In the genomic region with DNA sequence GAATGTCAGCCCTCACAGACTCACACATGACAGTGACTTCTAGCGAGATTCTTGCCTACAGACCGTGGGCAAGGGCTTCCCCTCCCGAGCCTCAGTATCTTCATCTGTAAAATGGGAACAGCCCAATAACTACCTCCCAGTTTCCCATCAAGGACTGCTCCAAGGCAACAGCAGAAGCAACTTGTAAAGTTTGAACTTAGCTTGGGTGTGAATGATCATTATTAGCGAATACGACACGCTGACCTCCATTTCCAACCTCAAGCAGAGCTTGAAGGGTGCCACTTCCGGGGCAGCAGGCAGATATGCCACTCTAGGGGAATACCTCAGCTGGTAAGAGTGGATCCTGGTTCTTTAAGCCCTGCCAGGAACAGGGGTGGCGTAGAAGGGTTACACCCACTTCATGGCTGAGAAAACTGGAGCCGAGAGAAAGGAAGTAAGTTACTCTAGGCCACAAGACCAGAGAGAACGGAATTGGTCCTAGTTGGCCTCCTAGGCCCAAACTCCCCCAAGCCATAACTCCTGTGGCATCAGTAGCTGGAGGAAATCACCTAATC, we compare ENCODE assay signal across 8 cellular contexts. TPM values are rescaled to one million over a fixed set of nuclear protein-coding genes. Genes with fewer than 3 reads are reported as not detected.
DNase-seq lines count a peak whose midpoint lies in the region; ATAC-seq, FAIRE-seq and TF ChIP-seq lines count a peak whose summit lies in the region.

No MANE protein-coding gene starts in this region.

- peaks cover 4% of the 10 kb centered on the region for H3K9me1 ChIP-seq in K562 (ENCODE audit: control insufficient read depth, insufficient read depth, low read length)

- H3K27ac ChIP-seq in K562 (ENCODE audit: extremely low read depth, low read depth, low read length): peak overlapping the region; percentile 98
- peak overlapping the region; percentile 91 to 99 for H3K27ac ChIP-seq in left lung
- peak overlapping the region; percentile 99 for H3K27ac ChIP-seq in temporal lobe (ENCODE audit: low read depth, low read length)

- H3K4me2 ChIP-seq in K562 (ENCODE audit: insufficient read depth, low read length): peak overlapping the region; percentile 99

- intact Hi-C loops in K562 (cut with micrococcal nuclease) (no loop called here), left lung (cut with DNase I) (no loop called here)

- peak overlapping the region; percentile 89 for H3K4me3 ChIP-seq in NT2/D1 (ENCODE audit: insufficient read length, low read depth)
- H3K4me3 ChIP-seq in K562: peak overlapping the region; percentile 91
- H3K4me3 ChIP-seq in left lung: peak overlapping the region; percentile 82 to 83

- H3K36me3 ChIP-seq in NT2/D1 (ENCODE audit: insufficient read depth, insufficient read length, low read length) (peaks cover 36% of the 10 kb centered on the region), K562 (ENCODE audit: control insufficient read depth, insufficient read depth, low read length) (peaks cover 50% of the 10 kb centered on the region; the same call in 2 of the 3 replicates), left lung (peaks cover 0 to 20% of the 10 kb centered on the region in 2 donors)

- H3K4me1 ChIP-seq in NT2/D1 (ENCODE audit: insufficient read depth, insufficient read length): peaks cover 16% of the 10 kb centered on the region
- peaks cover 45 to 49% of the 10 kb centered on the region in 2 experiments for H3K4me1 ChIP-seq in K562 (replicated peaks in 1 of 2; ENCODE audit: control insufficient read depth in 2 of 2, insufficient read depth in 2 of 2, low read length in 2 of 2)
- peaks cover 32 to 84% of the 10 kb centered on the region in 2 donors for H3K4me1 ChIP-seq in left lung

- DNase-seq in GM12892 (ENCODE audit: insufficient read length): peak; percentile 28
- DNase-seq in NT2/D1 (ENCODE audit: low read depth, low spot score): no peak
- DNase-seq in K562 (ENCODE audit: extremely low read depth in 1 of 4, low spot score in 3 of 4): no peak
- DNase-seq in left lung: peak in 1 of 2 donors; percentile 64
- DNase-seq in NCI-H2171 treated with DMSO at 0.1 percent for 48 hours (lab: John Stamatoyannopoulos, UW): no peak
- DNase-seq in NCI-H2227 (lab: John Stamatoyannopoulos, UW; ENCODE audit: unreplicated experiment): no peak

- H3K9ac ChIP-seq in NT2/D1 (ENCODE audit: insufficient read length, low read depth) (peak overlapping the region; percentile 93), K562 (ENCODE audit: insufficient read depth in 1 of 2, low read depth in 2 of 2, low read length in 2 of 2) (peak overlapping the region; percentile 95 to 96)

- no TSS peak for BruUV-seq in K562 (replicated peaks; lab: Mats Ljungman, UMichigan)

- FAIRE-seq in GM12892 (lab: Jason Lieb, UNC) (no peak), K562 (lab: Jason Lieb, UNC) (peak; percentile 6)

- peak; percentile 64; the same call in 1 of the 2 replicates for TF ChIP-seq POLR2A in GM12892 (IDR thresholded peaks at IDR 0.05; ENCODE audit: low read depth, low read length)
- no peak for TF ChIP-seq POLR2A in K562 (conservative IDR thresholded peaks at IDR 0.05)

- H3K79me2 ChIP-seq in K562 (ENCODE audit: control insufficient read depth, insufficient read depth, low read length): peaks cover 43% of the 10 kb centered on the region

- no peaks in the 10 kb centered on the region for H3K27me3 ChIP-seq in NT2/D1 (ENCODE audit: insufficient read depth, insufficient read length)
- H3K27me3 ChIP-seq in K562 (ENCODE audit: control insufficient read depth in 2 of 2, insufficient read depth in 2 of 2, low read length in 2 of 2): no peaks in the 10 kb centered on the region
- no peaks in the 10 kb centered on the region for H3K27me3 ChIP-seq in left lung

- 61% methylated on average over 10 of the region's 10 CpGs for WGBS in K562 (ENCODE audit: insufficient coverage, low coverage, missing lambda C conversion rate)

- no peak for TF ChIP-seq EP300 in K562 (IDR thresholded peaks at IDR 0.05; ENCODE audit: low read length)

- in situ Hi-C loops in K562 (cut with MboI): no loop called here

- no peak overlapping the region for H2AFZ ChIP-seq in K562 (ENCODE audit: low read depth, low read length)

- H4K20me1 ChIP-seq in K562 (replicated peaks; ENCODE audit: control insufficient read depth, insufficient read depth, low read length): peaks cover 26% of the 10 kb centered on the region; the same call in 1 of the 2 replicates

- ATAC-seq in K562 (no peak), left lung (peak; percentile 14), HG03378 (IDR thresholded peaks at IDR 0.05; ENCODE audit: unreplicated experiment) (no peak)

- TF ChIP-seq CTCF in K562 (IDR thresholded peaks at IDR 0.05 in 2 of 3, conservative IDR thresholded peaks at IDR 0.05 in 1 of 3; ENCODE audit: insufficient read depth in 2 of 3, low read depth in 1 of 3, low read length in 3 of 3) (no peak), left lung (IDR thresholded peaks at IDR 0.05) (no peak)

- POLR2A ChIA-PET in K562 (lab: Yijun Ruan, JAX): interaction anchor here (0.8 to 4.8 kb wide), 9 partner anchors 9 to 143 kb away, joined by 3 to 39 read pairs (median 4); no protein-coding TSS in a partner anchor

- CTCF ChIA-PET in K562 (lab: Yijun Ruan, JAX; ENCODE audit: low intra/inter-chr PET ratio): no interaction called here

- TF ChIP-seq RAD21 in K562 (CRISPR knock-in tag; conservative IDR thresholded peaks at IDR 0.05 in 1 of 2, IDR thresholded peaks at IDR 0.05 in 1 of 2): no peak

- H3K9me3 ChIP-seq in NT2/D1 (ENCODE audit: insufficient read depth, low read length) (no peaks in the 10 kb centered on the region), K562 (replicated peaks; ENCODE audit: control insufficient read depth, insufficient read depth, low read depth, low read length) (no peaks in the 10 kb centered on the region), left lung (no peaks in the 10 kb centered on the region)

TF ChIP-seq in K562, 482 proteins besides CTCF, POLR2A, EP300 and RAD21 (continues in another document):
- no peak for TF ChIP-seq CREBBP (IDR thresholded peaks at IDR 0.05; ENCODE audit: low read depth, low read length)
- TF ChIP-seq PRPF4 (IDR thresholded peaks at IDR 0.05; ENCODE audit: insufficient read depth, low read depth, low read length, poor library complexity, severe bottlenecking): no peak

RNA-seq across cellular contexts. Expression of a gene that starts 2.0 kb away (rescaled TPM):
- 13.1 TPM for polyA plus RNA-seq in GM12892 (2012; ENCODE audit: missing spikeins)
- 109 and 250 TPM in 2 replicates for total RNA-seq in K562 (2011; cell fraction: chromatin; rRNA removed; ENCODE audit: low replicate concordance)
- 141 and 156 TPM in 2 replicates for total RNA-seq in K562 (2011; cell fraction: nucleolus; rRNA removed)
- 127 and 128 TPM in 2 replicates for total RNA-seq in K562 (2011; cell fraction: nucleoplasm; rRNA removed)
- 14.8 and 19.7 TPM in 2 replicates for total RNA-seq in K562 (2014; rRNA removed)
- 4.8 and 5.1 TPM in 2 replicates for total RNA-seq in K562 (2014; rRNA removed; fragmentation: Illumina TruSeq; extraction: Trizol)
- total RNA-seq in K562 (2015; rRNA removed; fragmentation: Illumina TruSeq; extraction: Trizol): 7.2 and 7.5 TPM in 2 replicates
- 64.0 and 82.6 TPM in 2 replicates for total RNA-seq in K562 (2021)
- 7.4 and 25.6 TPM in 2 replicates for polyA plus RNA-seq in K562 (2011; rRNA removed)
- polyA plus RNA-seq in K562 (2011; cell fraction: cytosol; rRNA removed): 9.9 and 13.1 TPM in 2 replicates
- 196 and 219 TPM in 2 replicates for polyA plus RNA-seq in K562 (2011; cell fraction: nucleus; rRNA removed)
- polyA plus RNA-seq in K562 (2012): 33.9 and 73.5 TPM in 2 replicates
- 20.5 and 39.3 TPM in 2 replicates for polyA plus RNA-seq in K562 (2014; fragmentation: Illumina TruSeq; extraction: Trizol)
- polyA plus RNA-seq in K562 (2014; fragmentation: Nextera tagmentation; extraction: Ambion mirVana): 1 to 10 TPM; 1.6 to 2.5 TPM
- polyA plus RNA-seq in K562 (2014; rRNA removed): 40.1 and 51.0 TPM in 2 replicates
- 2.8 and 3.0 TPM in 2 replicates for polyA minus RNA-seq in K562 (2011; rRNA and poly(A)+ RNA removed)
- polyA minus RNA-seq in K562 (2011; cell fraction: cytosol; rRNA and poly(A)+ RNA removed): 17.2 and 25.7 TPM in 2 replicates
- 40.7 and 48.8 TPM in 2 replicates for polyA minus RNA-seq in K562 (2011; cell fraction: nucleus; rRNA and poly(A)+ RNA removed)
- 10 to 100 TPM; 37.6 to 42.2 TPM for total RNA-seq in left lung
- total RNA-seq in temporal lobe: 13.5 TPM

RNA-seq across cellular contexts. Expression of a gene that starts 14.0 kb away (rescaled TPM):
- polyA plus RNA-seq in GM12892 (2012; ENCODE audit: missing spikeins): not detected
- total RNA-seq in K562 (2011; cell fraction: chromatin; rRNA removed; ENCODE audit: low replicate concordance): 1.0 TPM in 1 of 2 replicates, not detected in the other
- 0.13 and 0.17 TPM in 2 replicates for total RNA-seq in K562 (2011; cell fraction: nucleolus; rRNA removed)
- total RNA-seq in K562 (2011; cell fraction: nucleoplasm; rRNA removed): 0.15 TPM in 1 of 2 replicates, not detected in the other
- total RNA-seq in K562 (2014; rRNA removed) (0.04 and 0.09 TPM in 2 replicates), K562 (2014; rRNA removed; fragmentation: Illumina TruSeq; extraction: Trizol) (0.10 and 0.18 TPM in 2 replicates), K562 (2015; rRNA removed; fragmentation: Illumina TruSeq; extraction: Trizol) (0.22 and 0.23 TPM in 2 replicates), K562 (2021) (0.36 and 0.62 TPM in 2 replicates), left lung (under 1 TPM in 1 of 2 donors, not detected in 1; 0.26 TPM), temporal lobe (under 0.01 TPM)
- polyA plus RNA-seq in K562 (2011; rRNA removed) (0.01 TPM in 1 of 2 replicates, not detected in the other), K562 (2014; fragmentation: Illumina TruSeq; extraction: Trizol) (0.01 and 0.04 TPM in 2 replicates), K562 (2014; fragmentation: Nextera tagmentation; extraction: Ambion mirVana) (not detected), K562 (2014; rRNA removed) (0.03 TPM in 1 of 2 replicates, not detected in the other)
- not detected in 2 replicates for polyA plus RNA-seq in K562 (2011; cell fraction: cytosol; rRNA removed)
- 0.06 and 0.18 TPM in 2 replicates for polyA plus RNA-seq in K562 (2011; cell fraction: nucleus; rRNA removed)
- polyA plus RNA-seq in K562 (2012): 0.07 and 0.42 TPM in 2 replicates
- not detected in 2 replicates for polyA minus RNA-seq in K562 (2011; rRNA and poly(A)+ RNA removed)
- polyA minus RNA-seq in K562 (2011; cell fraction: cytosol; rRNA and poly(A)+ RNA removed): 0.67 TPM in 1 of 2 replicates, not detected in the other
- 0.27 and 0.33 TPM in 2 replicates for polyA minus RNA-seq in K562 (2011; cell fraction: nucleus; rRNA and poly(A)+ RNA removed)
